Comparison of ENCODE assay signal across 8 cellular contexts in genomic region chr9:6014668-6015270, GRCh38. TPM values are rescaled to one million over a fixed set of nuclear protein-coding genes. Genes with fewer than 3 reads are reported as not detected.
DNase-seq lines count a peak whose midpoint lies in the region; ATAC-seq and TF ChIP-seq lines count a peak whose summit lies in the region.

No MANE protein-coding gene starts in this region.

- H3K27me3 Mint-ChIP-seq in activated CD4-positive, alpha-beta memory T cell treated with anti-CD3 and anti-CD28 coated beads, Interleukin-2, amount 10 ng/mL, durations not matched to agents 7 days and 5 days: no peaks in the 10 kb centered on the region

- 35% methylated on average over 9 of the region's 9 CpGs for WGBS in prostate gland

- DNase-seq in stimulated activated CD4-positive, alpha-beta T cell treated with anti-CD3 and anti-CD28 coated beads, Interleukin-15, amount 100 ng/mL, for 24 hours: peak; percentile 15
- DNase-seq in stimulated activated CD4-positive, alpha-beta T cell treated with anti-CD3 and anti-CD28 coated beads, Interleukin-4, amount 100 ng/mL, for 1 hour: no peak
- peak; percentile 24 for DNase-seq in activated CD4-positive, alpha-beta memory T cell treated with anti-CD3 and anti-CD28 coated beads, Interleukin-2, amount 10 ng/mL, durations not matched to agents 7 days and 5 days
- DNase-seq in foreskin melanocyte: peak; percentile 14
- DNase-seq in prostate gland (ENCODE audit: low spot score): no peak
- DNase-seq in NCI-H446 treated with DMSO at 0.1 percent for 48 hours (lab: John Stamatoyannopoulos, UW): no peak
- no peak for DNase-seq in cortex of kidney (lab: John Stamatoyannopoulos, UW)

- no peak for TF ChIP-seq POLR2A in prostate gland (IDR thresholded peaks at IDR 0.05)

- no peak for TF ChIP-seq CTCF in prostate gland (IDR thresholded peaks at IDR 0.05)

- H3K27ac ChIP-seq in prostate gland: peak overlapping the region; percentile 76 to 77

- H3K9me3 ChIP-seq in prostate gland: no peaks in the 10 kb centered on the region

- POLR2A ChIA-PET in activated CD4-positive, alpha-beta memory T cell treated with anti-CD3 and anti-CD28 coated beads, Interleukin-2, amount 10 ng/mL, durations not matched to agents 7 days and 5 days (lab: Charles Lee): interaction anchor here (0.8 to 2.1 kb wide), 17 partner anchors 8 to 1274 kb away, joined by 3 to 27 read pairs (median 4); partner anchors contain the start of gene UHRF2

- H3K27me3 ChIP-seq in prostate gland (replicated peaks; ENCODE audit: insufficient read depth): no peaks in the 10 kb centered on the region

- peaks cover 48% of the 10 kb centered on the region for H3K36me3 Mint-ChIP-seq in activated CD4-positive, alpha-beta memory T cell treated with anti-CD3 and anti-CD28 coated beads, Interleukin-2, amount 10 ng/mL, durations not matched to agents 7 days and 5 days (ENCODE audit: low read depth)

- H3K4me3 ChIP-seq in prostate gland: peak overlapping the region; percentile 57 to 70

- no peak for ATAC-seq in HG02870 (IDR thresholded peaks at IDR 0.05; ENCODE audit: unreplicated experiment)

- peaks cover 60% of the 10 kb centered on the region for H3K4me1 Mint-ChIP-seq in activated CD4-positive, alpha-beta memory T cell treated with anti-CD3 and anti-CD28 coated beads, Interleukin-2, amount 10 ng/mL, durations not matched to agents 7 days and 5 days

- peaks cover 4% of the 10 kb centered on the region for H3K9me3 Mint-ChIP-seq in activated CD4-positive, alpha-beta memory T cell treated with anti-CD3 and anti-CD28 coated beads, Interleukin-2, amount 10 ng/mL, durations not matched to agents 7 days and 5 days

- peak overlapping the region; percentile 95 for H3K27ac Mint-ChIP-seq in activated CD4-positive, alpha-beta memory T cell treated with anti-CD3 and anti-CD28 coated beads, Interleukin-2, amount 10 ng/mL, durations not matched to agents 7 days and 5 days

- intact Hi-C loops in prostate gland (cut with DNase I): no loop called here

- H3K4me1 ChIP-seq in prostate gland (replicated peaks): peaks cover 5% of the 10 kb centered on the region

- CTCF ChIA-PET in activated CD4-positive, alpha-beta memory T cell treated with anti-CD3 and anti-CD28 coated beads, Interleukin-2, amount 10 ng/mL, durations not matched to agents 7 days and 5 days (lab: Charles Lee): interaction anchor here (0.6 to 2.5 kb wide), 8 partner anchors 9 to 397 kb away, joined by 3 to 15 read pairs (median 5); partner anchors contain the start of gene ERMP1

- H3K4me3 Mint-ChIP-seq in activated CD4-positive, alpha-beta memory T cell treated with anti-CD3 and anti-CD28 coated beads, Interleukin-2, amount 10 ng/mL, durations not matched to agents 7 days and 5 days: peak overlapping the region; percentile 90

- H3K36me3 ChIP-seq in prostate gland: no peaks in the 10 kb centered on the region

RNA-seq across cellular contexts. Expression of gene RANBP6, which starts 0.7 kb away (rescaled TPM):
- total RNA-seq in activated CD4-positive, alpha-beta memory T cell treated with anti-CD3 and anti-CD28 coated beads, Interleukin-2, amount 10 ng/mL, durations not matched to agents 7 days and 5 days: 10 to 100 TPM; 22.0 to 23.3 TPM
- 10 to 100 TPM; 10.3 to 15.9 TPM for total RNA-seq in prostate gland

Comparison
In these comparisons a context has a peak if more than half of its experiments do, and no peak if none do; other contexts are left out.
1. DNase-seq: peak in stimulated activated CD4-positive, alpha-beta T cell treated with anti-CD3 and anti-CD28 coated beads, Interleukin-15, amount 100 ng/mL, for 24 hours (single experiment), activated CD4-positive, alpha-beta memory T cell treated with anti-CD3 and anti-CD28 coated beads, Interleukin-2, amount 10 ng/mL, durations not matched to agents 7 days and 5 days (single experiment) and foreskin melanocyte (single experiment); none in stimulated activated CD4-positive, alpha-beta T cell treated with anti-CD3 and anti-CD28 coated beads, Interleukin-4, amount 100 ng/mL, for 1 hour (single experiment), prostate gland (single experiment), NCI-H446 treated with DMSO at 0.1 percent for 48 hours (single experiment) and cortex of kidney (single experiment).